1 cellular context compared by ENCODE assay signal in the genomic region with DNA sequence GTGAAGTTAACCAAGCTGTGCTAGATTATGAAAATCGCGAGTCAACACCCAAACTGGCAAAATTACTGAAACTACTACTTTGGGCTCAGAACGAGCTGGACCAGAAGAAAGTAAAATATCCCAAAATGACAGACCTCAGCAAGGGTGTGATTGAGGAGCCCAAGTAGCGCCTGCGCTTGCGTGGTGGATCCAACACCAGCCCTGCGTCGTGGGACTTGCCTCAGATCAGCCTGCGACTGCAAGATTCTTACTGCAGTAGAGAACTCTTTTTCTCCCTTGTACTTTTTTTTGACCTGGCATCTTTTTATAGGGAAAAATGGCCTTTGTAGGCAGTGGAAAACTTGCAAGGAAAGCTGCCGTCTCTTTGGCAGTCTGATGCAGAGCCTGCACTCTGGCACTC.
TF ChIP-seq lines count a peak whose summit lies in the region.

No MANE protein-coding gene starts in this region.

TF ChIP-seq in WTC11, 78 proteins besides CTCF, POLR2A, EP300 and RAD21 (continued from another document):
- TF ChIP-seq ERG (CRISPR knock-in tag; IDR thresholded peaks at IDR 0.05) (no peak), SMAD3 (CRISPR knock-in tag; IDR thresholded peaks at IDR 0.05; ENCODE audit: borderline replicate concordance) (no peak), TP53 (CRISPR knock-in tag; IDR thresholded peaks at IDR 0.05) (no peak), ZBTB21 (CRISPR knock-in tag; IDR thresholded peaks at IDR 0.05; ENCODE audit: borderline replicate concordance) (no peak), E2F5 (CRISPR knock-in tag; IDR thresholded peaks at IDR 0.05) (no peak), CREB1 (CRISPR knock-in tag; IDR thresholded peaks at IDR 0.05) (no peak), CDX4 (CRISPR knock-in tag; IDR thresholded peaks at IDR 0.05; ENCODE audit: borderline replicate concordance) (no peak)
- TF ChIP-seq, protein P1, sequence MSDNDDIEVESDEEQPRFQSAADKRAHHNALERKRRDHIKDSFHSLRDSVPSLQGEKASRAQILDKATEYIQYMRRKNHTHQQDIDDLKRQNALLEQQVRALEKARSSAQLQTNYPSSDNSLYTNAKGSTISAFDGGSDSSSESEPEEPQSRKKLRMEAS (CRISPR knock-in tag; IDR thresholded peaks at IDR 0.05), result no peak
- TF ChIP-seq, protein P2, sequence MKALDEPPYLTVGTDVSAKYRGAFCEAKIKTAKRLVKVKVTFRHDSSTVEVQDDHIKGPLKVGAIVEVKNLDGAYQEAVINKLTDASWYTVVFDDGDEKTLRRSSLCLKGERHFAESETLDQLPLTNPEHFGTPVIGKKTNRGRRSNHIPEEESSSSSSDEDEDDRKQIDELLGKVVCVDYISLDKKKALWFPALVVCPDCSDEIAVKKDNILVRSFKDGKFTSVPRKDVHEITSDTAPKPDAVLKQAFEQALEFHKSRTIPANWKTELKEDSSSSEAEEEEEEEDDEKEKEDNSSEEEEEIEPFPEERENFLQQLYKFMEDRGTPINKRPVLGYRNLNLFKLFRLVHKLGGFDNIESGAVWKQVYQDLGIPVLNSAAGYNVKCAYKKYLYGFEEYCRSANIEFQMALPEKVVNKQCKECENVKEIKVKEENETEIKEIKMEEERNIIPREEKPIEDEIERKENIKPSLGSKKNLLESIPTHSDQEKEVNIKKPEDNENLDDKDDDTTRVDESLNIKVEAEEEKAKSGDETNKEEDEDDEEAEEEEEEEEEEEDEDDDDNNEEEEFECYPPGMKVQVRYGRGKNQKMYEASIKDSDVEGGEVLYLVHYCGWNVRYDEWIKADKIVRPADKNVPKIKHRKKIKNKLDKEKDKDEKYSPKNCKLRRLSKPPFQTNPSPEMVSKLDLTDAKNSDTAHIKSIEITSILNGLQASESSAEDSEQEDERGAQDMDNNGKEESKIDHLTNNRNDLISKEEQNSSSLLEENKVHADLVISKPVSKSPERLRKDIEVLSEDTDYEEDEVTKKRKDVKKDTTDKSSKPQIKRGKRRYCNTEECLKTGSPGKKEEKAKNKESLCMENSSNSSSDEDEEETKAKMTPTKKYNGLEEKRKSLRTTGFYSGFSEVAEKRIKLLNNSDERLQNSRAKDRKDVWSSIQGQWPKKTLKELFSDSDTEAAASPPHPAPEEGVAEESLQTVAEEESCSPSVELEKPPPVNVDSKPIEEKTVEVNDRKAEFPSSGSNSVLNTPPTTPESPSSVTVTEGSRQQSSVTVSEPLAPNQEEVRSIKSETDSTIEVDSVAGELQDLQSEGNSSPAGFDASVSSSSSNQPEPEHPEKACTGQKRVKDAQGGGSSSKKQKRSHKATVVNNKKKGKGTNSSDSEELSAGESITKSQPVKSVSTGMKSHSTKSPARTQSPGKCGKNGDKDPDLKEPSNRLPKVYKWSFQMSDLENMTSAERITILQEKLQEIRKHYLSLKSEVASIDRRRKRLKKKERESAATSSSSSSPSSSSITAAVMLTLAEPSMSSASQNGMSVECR (CRISPR knock-in tag; IDR thresholded peaks at IDR 0.05; ENCODE audit: borderline replicate concordance), result no peak
